Comparison of ENCODE assay signal across 9 cellular contexts in the genomic region with DNA sequence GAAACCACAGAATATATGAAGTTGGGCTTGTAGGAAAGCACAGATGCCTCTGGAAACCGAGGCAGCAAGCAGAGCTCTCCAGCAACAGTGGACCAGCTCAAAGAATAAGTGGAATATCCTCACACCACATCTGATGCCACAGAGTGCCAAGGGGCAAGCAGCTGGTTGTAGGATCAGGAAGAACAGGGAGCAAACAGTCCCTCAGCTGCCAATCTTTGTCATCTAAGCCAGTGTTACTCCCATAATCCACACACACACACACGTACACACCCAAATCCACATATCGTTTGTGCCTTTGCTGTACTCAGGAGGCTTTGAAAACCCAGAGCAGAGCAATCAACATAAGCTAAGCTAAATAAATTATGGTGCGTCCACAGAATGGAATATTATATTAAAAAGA.
"Had no signal": no experiment of that assay in that cellular context is flagged by ENCODE, and none has a peak within 500 bp of the region (broad histone marks: within the 10 kb centered on the region; RNA-seq: fewer than 3 reads in every experiment).

No MANE protein-coding gene starts in this region.

- H3K9me3 ChIP-seq: HAP-1 had no signal

- H3K4me2 ChIP-seq: GM23338 had no signal

- ATAC-seq: GM23338, HCT116 had no signal

- H3K9me3 Mint-ChIP-seq: GM23338, H9, HFFc6 had no signal

- H3K27ac ChIP-seq: GM23248 had no signal

- H3K9ac ChIP-seq: GM23248 had no signal

- H3K4me1 ChIP-seq: HAP-1 had no signal

- H3K27ac Mint-ChIP-seq: GM23338, HFFc6 had no signal

- H3K4me3 Mint-ChIP-seq: GM23338, H9, HFFc6 had no signal

- H3K4me1 Mint-ChIP-seq: GM23338, H9 had no signal

- H2AFZ ChIP-seq: GM23248, GM23338 had no signal

- H3K4me3 ChIP-seq: GM23248, GM23338, HAP-1 had no signal

- DNase-seq: GM23248, GOT3, H7, H9, HCEC 1CT, HFFc6 had no signal
